ENCODE assay signal across 8 cellular contexts in genomic region chrX:46723569-46723927, GRCh38. TPM values are rescaled to one million over a fixed set of nuclear protein-coding genes. Genes with fewer than 3 reads are reported as not detected.
DNase-seq lines count a peak whose midpoint lies in the region; ATAC-seq, FAIRE-seq and TF ChIP-seq lines count a peak whose summit lies in the region.
"Not testable (repeated sequence)": the region's sequence is repeated elsewhere in the genome, so short reads cannot be mapped to it uniquely, and the experiment has no call there.

No MANE protein-coding gene starts in this region.

- not testable (repeated sequence) for H3K4me1 ChIP-seq in RWPE2 (ENCODE audit: insufficient read depth, poor library complexity, severe bottlenecking); esophagus (ENCODE audit: control insufficient read depth in 2 of 2, insufficient read depth in 2 of 2, low read length in 1 of 2)
- H3K4me1 ChIP-seq in GM12878 (ENCODE audit: control insufficient read depth, insufficient read depth, low read length) (peaks cover 11% of the 10 kb centered on the region), osteoblast (ENCODE audit: insufficient read depth, low read length) (peaks cover 22% of the 10 kb centered on the region)

- H3K9ac ChIP-seq in GM12878 (ENCODE audit: control insufficient read depth, insufficient read depth, low read length), result not testable (repeated sequence)

- TF ChIP-seq RAD21 in GM12878 (IDR thresholded peaks at IDR 0.05; ENCODE audit: insufficient read depth, low read depth, low read length), result not testable (repeated sequence)

- H3K27me3 Mint-ChIP-seq in HFFc6 (ENCODE audit: insufficient read depth); activated CD8-positive, alpha-beta T cell treated with anti-CD3 and anti-CD28 coated beads for 36 hours; stimulated activated naive CD8-positive, alpha-beta T cell treated with anti-CD3 and anti-CD28 coated beads, Interleukin-15, amount 100 ng/mL, for 72 hours: not testable (repeated sequence)

- not testable (repeated sequence) for TF ChIP-seq EP300 in GM12878 (IDR thresholded peaks at IDR 0.05; ENCODE audit: borderline replicate concordance in 1 of 2, control insufficient read depth in 1 of 2, low read depth in 2 of 2, low read length in 2 of 2)

- not testable (repeated sequence) for BruUV-seq in GM12878 (replicated peaks; lab: Mats Ljungman, UMichigan)

- WGBS in GM12878 (ENCODE audit: insufficient coverage, insufficient replicate concordance, low lambda C conversion rate, missing lambda C conversion rate), result 52% methylated on average over 3 of the region's 3 CpGs
- WGBS in esophagus, 2 donors, result 48 to 66% methylated on average over 3 of the region's 3 CpGs

- not testable (repeated sequence) for H3K36me3 Mint-ChIP-seq in HFFc6 (ENCODE audit: low read depth); activated CD8-positive, alpha-beta T cell treated with anti-CD3 and anti-CD28 coated beads for 36 hours (ENCODE audit: low read depth)

- not testable (repeated sequence) for H3K9me3 Mint-ChIP-seq in HFFc6; activated CD8-positive, alpha-beta T cell treated with anti-CD3 and anti-CD28 coated beads for 36 hours; stimulated activated naive CD8-positive, alpha-beta T cell treated with anti-CD3 and anti-CD28 coated beads, Interleukin-15, amount 100 ng/mL, for 72 hours

- RAD21 ChIA-PET in GM12878 (lab: Charles Lee; ENCODE audit: unreplicated experiment), result not testable (repeated sequence)

- H3K4me1 Mint-ChIP-seq in HFFc6 (ENCODE audit: low read depth), result peaks cover 33% of the 10 kb centered on the region
- peaks cover 16% of the 10 kb centered on the region for H3K4me1 Mint-ChIP-seq in activated CD8-positive, alpha-beta T cell treated with anti-CD3 and anti-CD28 coated beads for 36 hours (ENCODE audit: low read depth)
- peaks cover 20% of the 10 kb centered on the region for H3K4me1 Mint-ChIP-seq in stimulated activated naive CD8-positive, alpha-beta T cell treated with anti-CD3 and anti-CD28 coated beads, Interleukin-15, amount 100 ng/mL, for 72 hours

- in situ Hi-C loops in GM12878 (cut with MboI), result not testable (repeated sequence)

- DNase-seq in Daoy (ENCODE audit: low read depth), result peak; percentile 5
- DNase-seq in HFFc6; RWPE2 (ENCODE audit: low spot score); GM12878 (ENCODE audit: low read depth, low spot score); osteoblast (ENCODE audit: insufficient read length, low spot score, missing footprints); stimulated activated naive CD8-positive, alpha-beta T cell treated with anti-CD3 and anti-CD28 coated beads, Interleukin-15, amount 100 ng/mL, for 72 hours: not testable (repeated sequence)
- DNase-seq in activated CD8-positive, alpha-beta T cell treated with anti-CD3 and anti-CD28 coated beads for 36 hours, result peak; percentile 37

- not testable (repeated sequence) for H4K20me1 ChIP-seq in GM12878 (ENCODE audit: control insufficient read depth, insufficient read depth); osteoblast (ENCODE audit: insufficient read depth, low read length)

- H3K4me3 ChIP-seq in RWPE2 (ENCODE audit: severe bottlenecking); GM12878; esophagus (ENCODE audit: low read depth in 1 of 2, low read length in 2 of 2); osteoblast (ENCODE audit: insufficient read depth, low read length): not testable (repeated sequence)

- peak overlapping the region; percentile 33 for H3K27ac ChIP-seq in RWPE2 (ENCODE audit: poor library complexity, severe bottlenecking)
- H3K27ac ChIP-seq in GM12878 (ENCODE audit: control insufficient read depth, insufficient read depth), result peak overlapping the region; percentile 53
- peak overlapping the region; percentile 27 to 34 for H3K27ac ChIP-seq in esophagus (ENCODE audit: low read depth in 2 of 2, low read length in 1 of 2)
- H3K27ac ChIP-seq in osteoblast (ENCODE audit: low read depth, low read length), result peak overlapping the region; percentile 28

- H3K9me3 ChIP-seq in RWPE2 (ENCODE audit: severe bottlenecking); GM12878 (replicated peaks; ENCODE audit: control insufficient read depth, insufficient read depth, low read length); esophagus (ENCODE audit: control insufficient read depth in 2 of 2, insufficient read depth in 1 of 2, low read depth in 1 of 2, low read length in 1 of 2); osteoblast (ENCODE audit: low read depth, low read length): not testable (repeated sequence)

- not testable (repeated sequence) for TF ChIP-seq POLR2A in GM12878 (IDR thresholded peaks at IDR 0.05; ENCODE audit: low read depth, low read length)

- FAIRE-seq in GM12878 (lab: Jason Lieb, UNC), result not testable (repeated sequence)

- intact Hi-C loops in activated CD8-positive, alpha-beta T cell treated with anti-CD3 and anti-CD28 coated beads for 36 hours (cut with micrococcal nuclease); GM12878 (cut with micrococcal nuclease; ENCODE audit: unreplicated experiment): not testable (repeated sequence)

- POLR2A ChIA-PET in activated CD8-positive, alpha-beta T cell treated with anti-CD3 and anti-CD28 coated beads for 36 hours (lab: Charles Lee), result not testable (repeated sequence)
- POLR2A ChIA-PET in GM12878 (lab: Charles Lee), result interaction anchor here (0.5 kb wide), 1 partner anchor 44 kb away, joined by 3 read pairs; no protein-coding TSS in a partner anchor

- H3K4me2 ChIP-seq in GM12878 (ENCODE audit: control insufficient read depth, insufficient read depth) (peak overlapping the region; percentile 12; the same call in 1 of the 2 replicates), osteoblast (ENCODE audit: insufficient read depth, low read length) (peak overlapping the region; percentile 33)

- peak overlapping the region; percentile 60 for H3K4me3 Mint-ChIP-seq in HFFc6
- H3K4me3 Mint-ChIP-seq in activated CD8-positive, alpha-beta T cell treated with anti-CD3 and anti-CD28 coated beads for 36 hours; stimulated activated naive CD8-positive, alpha-beta T cell treated with anti-CD3 and anti-CD28 coated beads, Interleukin-15, amount 100 ng/mL, for 72 hours: not testable (repeated sequence)

- SMC1A ChIA-PET in GM12878 (lab: Charles Lee; ENCODE audit: uncharacterized antibody, unreplicated experiment), result interaction anchor here (0.9 to 4.1 kb wide), 4 partner anchors 8 to 41 kb away, joined by 3 to 17 read pairs (median 3); no protein-coding TSS in a partner anchor

- H3K79me2 ChIP-seq in GM12878 (ENCODE audit: control insufficient read depth, insufficient read depth, low read length), result peaks cover 65% of the 10 kb centered on the region
- H3K79me2 ChIP-seq in osteoblast (ENCODE audit: insufficient read depth, low read length), result peaks cover 53% of the 10 kb centered on the region

- ATAC-seq in RWPE2 (ENCODE audit: low read depth), result peak; percentile 40; the same call in 2 of the 3 replicates
- peak; percentile 79 for ATAC-seq in activated CD8-positive, alpha-beta T cell treated with anti-CD3 and anti-CD28 coated beads for 36 hours
- peak; percentile 71 for ATAC-seq in GM12878
- peak; percentile 60 for ATAC-seq in stimulated activated naive CD8-positive, alpha-beta T cell treated with anti-CD3 and anti-CD28 coated beads, Interleukin-15, amount 100 ng/mL, for 72 hours

- not testable (repeated sequence) for H2AFZ ChIP-seq in GM12878 (ENCODE audit: control insufficient read depth, low read depth, low read length); osteoblast (ENCODE audit: low read length)

- not testable (repeated sequence) for TF ChIP-seq CTCF in HFFc6 (IDR thresholded peaks at IDR 0.05); RWPE2 (IDR thresholded peaks at IDR 0.05; ENCODE audit: poor library complexity, severe bottlenecking); activated CD8-positive, alpha-beta T cell treated with anti-CD3 and anti-CD28 coated beads for 36 hours (IDR thresholded peaks at IDR 0.05); GM12878 (IDR thresholded peaks at IDR 0.05 in 2 of 3, conservative IDR thresholded peaks at IDR 0.05 in 1 of 3; ENCODE audit: control insufficient read depth in 2 of 3, extremely low read depth in 1 of 3, insufficient read depth in 1 of 3, low read depth in 3 of 3, low read length in 3 of 3); osteoblast (IDR thresholded peaks at IDR 0.05; ENCODE audit: extremely low read depth, low read depth, low read length)

- CTCF ChIA-PET in activated CD8-positive, alpha-beta T cell treated with anti-CD3 and anti-CD28 coated beads for 36 hours (lab: Charles Lee), result not testable (repeated sequence)
- CTCF ChIA-PET in GM12878 (lab: Yijun Ruan, JAX), result interaction anchor here (1.2 kb wide), 1 partner anchor 69 kb away, joined by 3 read pairs; no protein-coding TSS in a partner anchor

- peak overlapping the region; percentile 76 for H3K27ac Mint-ChIP-seq in HFFc6
- H3K27ac Mint-ChIP-seq in activated CD8-positive, alpha-beta T cell treated with anti-CD3 and anti-CD28 coated beads for 36 hours, result peak overlapping the region; percentile 49
- H3K27ac Mint-ChIP-seq in stimulated activated naive CD8-positive, alpha-beta T cell treated with anti-CD3 and anti-CD28 coated beads, Interleukin-15, amount 100 ng/mL, for 72 hours, result peak overlapping the region in 1 of 2 donors; percentile 92

- not testable (repeated sequence) for H3K27me3 ChIP-seq in RWPE2 (ENCODE audit: insufficient read depth, poor library complexity, severe bottlenecking); GM12878 (replicated peaks in 1 of 2; ENCODE audit: control insufficient read depth in 2 of 2, insufficient read depth in 2 of 2, low read length in 1 of 2); esophagus (ENCODE audit: control insufficient read depth in 1 of 2, insufficient read depth in 2 of 2, low read length in 2 of 2); osteoblast (ENCODE audit: insufficient read depth, low read length)

- H3K36me3 ChIP-seq in RWPE2 (ENCODE audit: low read depth); GM12878 (ENCODE audit: control insufficient read depth in 2 of 2, insufficient read depth in 2 of 2, low read length in 1 of 2); esophagus (ENCODE audit: control insufficient read depth in 2 of 2, insufficient read depth in 2 of 2, low read length in 1 of 2); osteoblast (ENCODE audit: insufficient read depth, low read length): not testable (repeated sequence)

RNA-seq across cellular contexts. Expression of gene SLC9A7, which starts 35.4 kb away (rescaled TPM):
- total RNA-seq in Daoy (2014; rRNA removed; shearing (Covaris generic)), result 13.1 and 26.8 TPM in 2 replicates
- total RNA-seq in HFFc6 (2021; fragmentation: NEBNext Ultra II Directional; extraction: Animal tissue kit (Norgen Biotek cat#: 25700)), result 10 to 100 TPM; 41.8 to 54.1 (median 45.7) TPM
- total RNA-seq in activated CD8-positive, alpha-beta T cell treated with anti-CD3 and anti-CD28 coated beads for 36 hours, result 10 to 100 TPM; 16.9 to 17.0 TPM
- total RNA-seq in GM12878 (2013; cell fraction: nucleolus; rRNA removed), result 129 and 137 TPM in 2 replicates
- total RNA-seq in GM12878 (2014; rRNA removed) (54.2 and 56.2 TPM in 2 replicates), GM12878 (2014; rRNA removed; fragmentation: Illumina TruSeq; extraction: Trizol) (61.9 and 62.8 TPM in 2 replicates), GM12878 (2021) (52.6 and 57.2 TPM in 2 replicates), osteoblast (42.0 and 43.6 TPM in 2 replicates)
- 21.8 TPM for polyA plus RNA-seq in GM12878 (2011; ENCODE audit: low read depth)
- polyA plus RNA-seq in GM12878 (2011; rRNA removed) (45.3 and 53.4 TPM in 2 replicates), GM12878 (2014; fragmentation: Illumina TruSeq; extraction: Trizol) (31.0 and 36.2 TPM in 2 replicates), GM12878 (2014; fragmentation: Nextera tagmentation; extraction: Ambion mirVana) (1 to 10 TPM; 5.0 to 5.2 TPM), GM12878 (2014; rRNA removed) (24.8 and 28.4 TPM in 2 replicates), GM12878 (2016; fragmentation: Nextera tagmentation; extraction: Ambion mirVana) (10 to 100 TPM; 13.1 to 14.1 TPM), esophagus (1 to 10 TPM; 1.3 to 2.0 TPM)
- 48.3 and 50.4 TPM in 2 replicates for polyA plus RNA-seq in GM12878 (2011; cell fraction: cytosol; rRNA removed)
- polyA plus RNA-seq in GM12878 (2011; cell fraction: nucleus; rRNA removed), result 47.2 and 56.5 TPM in 2 replicates
- polyA plus RNA-seq in GM12878 (2012), result 21.8 and 22.6 TPM in 2 replicates
- 162 and 177 TPM in 2 replicates for polyA minus RNA-seq in GM12878 (2011; rRNA and poly(A)+ RNA removed)
- polyA minus RNA-seq in GM12878 (2011; cell fraction: cytosol; rRNA and poly(A)+ RNA removed), result 36.6 and 42.8 TPM in 2 replicates
- polyA minus RNA-seq in GM12878 (2011; cell fraction: nucleus; rRNA and poly(A)+ RNA removed), result 28.0 and 49.2 TPM in 2 replicates
